In the genomic region with DNA sequence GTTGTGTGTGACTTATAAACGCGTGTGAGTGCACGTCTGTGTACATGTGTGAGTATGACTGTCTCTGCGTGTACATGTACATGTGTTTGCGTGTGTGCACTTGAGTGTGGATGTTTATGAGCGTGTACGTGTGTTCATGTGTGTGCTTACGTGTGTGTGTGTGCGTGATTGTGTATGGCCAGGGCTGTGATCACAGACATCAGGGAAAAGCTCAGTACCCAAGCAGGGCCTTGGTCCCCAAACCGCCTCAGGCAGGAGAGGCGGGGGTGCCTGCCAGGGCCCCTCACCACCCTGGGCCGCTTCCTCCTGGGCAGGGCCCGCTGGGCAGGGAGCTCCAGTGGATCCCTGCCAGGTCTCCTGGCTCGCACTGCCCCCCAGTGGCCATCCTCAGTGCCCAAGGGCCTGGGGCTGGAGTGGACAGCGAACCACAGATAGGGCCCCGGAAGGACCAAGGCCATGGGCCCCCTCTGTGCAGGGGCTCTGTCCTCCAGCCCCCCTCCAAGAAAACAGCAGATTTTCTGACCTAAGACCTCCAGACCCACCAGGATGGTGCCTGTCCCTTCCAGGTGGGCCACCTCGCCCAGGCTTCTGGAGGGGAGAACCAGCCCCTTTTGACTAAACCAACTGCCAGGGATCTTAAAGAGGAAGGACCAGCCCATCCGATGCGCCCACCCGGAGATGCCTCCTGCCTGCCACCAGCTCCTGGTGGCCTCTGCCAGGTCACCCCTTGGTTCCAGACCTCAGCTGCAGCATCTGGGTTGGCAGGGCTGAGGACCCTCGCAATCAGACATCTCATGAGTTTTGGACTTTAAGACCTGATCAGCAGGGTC, we compare ENCODE assay signal across 8 cellular contexts.
DNase-seq lines count a peak whose midpoint lies in the region; ATAC-seq and TF ChIP-seq lines count a peak whose summit lies in the region.

No MANE protein-coding gene starts in this region.

- TF ChIP-seq CTCF in osteoblast (IDR thresholded peaks at IDR 0.05; ENCODE audit: extremely low read depth, low read depth, low read length): peak; percentile 66

- H4K20me1 ChIP-seq in osteoblast (ENCODE audit: insufficient read depth, low read length): no peaks in the 10 kb centered on the region

- no peaks in the 10 kb centered on the region for H3K9me3 Mint-ChIP-seq in activated T-helper 1 cell treated with anti-CD3 and anti-CD28 coated beads, Interleukin-12 subunit alpha, Interleukin-12 subunit beta, Interleukin-2, Interleukin-4 antibody, amounts not matched to agents 30 ng/mL and 10 ng/mL and 1 ng/mL, durations not matched to agents 14 hours and 24 hours and 36 hours

- no peaks in the 10 kb centered on the region for H3K27me3 Mint-ChIP-seq in activated T-helper 1 cell treated with anti-CD3 and anti-CD28 coated beads, Interleukin-12 subunit alpha, Interleukin-12 subunit beta, Interleukin-2, Interleukin-4 antibody, amounts not matched to agents 30 ng/mL and 10 ng/mL and 1 ng/mL, durations not matched to agents 14 hours and 24 hours and 36 hours (ENCODE audit: insufficient read depth)

- peak; percentile 1 for DNase-seq in DMS153 treated with DMSO at 0.1 percent for 48 hours (lab: John Stamatoyannopoulos, UW; ENCODE audit: unreplicated experiment)
- no peak for DNase-seq in DMS153 (lab: John Stamatoyannopoulos, UW)
- peak; percentile 16 for DNase-seq in HPDE6-E6E7 (ENCODE audit: extremely low spot score)
- peak; percentile 47 for DNase-seq in SW480 (ENCODE audit: low spot score)
- DNase-seq in fibroblast of peridontal ligament (ENCODE audit: extremely low read depth): peak; percentile 3
- peak; percentile 99 for DNase-seq in osteoblast (ENCODE audit: insufficient read length, low spot score, missing footprints)
- DNase-seq in activated T-helper 1 cell treated with anti-CD3 and anti-CD28 coated beads, Interleukin-12 subunit alpha, Interleukin-12 subunit beta, Interleukin-2, Interleukin-4 antibody, amounts not matched to agents 30 ng/mL and 10 ng/mL and 1 ng/mL, durations not matched to agents 14 hours and 24 hours and 36 hours (ENCODE audit: low spot score): no peak

- no peaks in the 10 kb centered on the region for H3K36me3 ChIP-seq in osteoblast (ENCODE audit: insufficient read depth, low read length)

- no peaks in the 10 kb centered on the region for H3K4me1 ChIP-seq in osteoblast (ENCODE audit: insufficient read depth, low read length)

- H3K79me2 ChIP-seq in osteoblast (ENCODE audit: insufficient read depth, low read length): no peaks in the 10 kb centered on the region

- H3K9me3 ChIP-seq in osteoblast (ENCODE audit: low read depth, low read length): no peaks in the 10 kb centered on the region

- H3K27me3 ChIP-seq in osteoblast (ENCODE audit: insufficient read depth, low read length): peaks cover 8% of the 10 kb centered on the region

- intact Hi-C loops in activated T-helper 1 cell treated with anti-CD3 and anti-CD28 coated beads, Interleukin-12 subunit alpha, Interleukin-12 subunit beta, Interleukin-2, Interleukin-4 antibody, amounts not matched to agents 30 ng/mL and 10 ng/mL and 1 ng/mL, durations not matched to agents 14 hours and 24 hours and 36 hours (cut with micrococcal nuclease): loop anchor here (10.0 kb wide), 1 partner anchor 380 kb away; no protein-coding TSS in a partner anchor

- no peak overlapping the region for H3K4me3 ChIP-seq in osteoblast (ENCODE audit: insufficient read depth, low read length)

- H3K4me1 Mint-ChIP-seq in activated T-helper 1 cell treated with anti-CD3 and anti-CD28 coated beads, Interleukin-12 subunit alpha, Interleukin-12 subunit beta, Interleukin-2, Interleukin-4 antibody, amounts not matched to agents 30 ng/mL and 10 ng/mL and 1 ng/mL, durations not matched to agents 14 hours and 24 hours and 36 hours (ENCODE audit: low read depth): no peaks in the 10 kb centered on the region

- H2AFZ ChIP-seq in osteoblast (ENCODE audit: low read length): no peak overlapping the region

- no peak overlapping the region for H3K4me2 ChIP-seq in osteoblast (ENCODE audit: insufficient read depth, low read length)

- no peaks in the 10 kb centered on the region for H3K36me3 Mint-ChIP-seq in activated T-helper 1 cell treated with anti-CD3 and anti-CD28 coated beads, Interleukin-12 subunit alpha, Interleukin-12 subunit beta, Interleukin-2, Interleukin-4 antibody, amounts not matched to agents 30 ng/mL and 10 ng/mL and 1 ng/mL, durations not matched to agents 14 hours and 24 hours and 36 hours (ENCODE audit: low read depth)

- ATAC-seq in GM21528 (IDR thresholded peaks at IDR 0.05; ENCODE audit: low FRiP score, unreplicated experiment): no peak

- H3K27ac ChIP-seq in osteoblast (ENCODE audit: low read depth, low read length): no peak overlapping the region

- no peak overlapping the region for H3K27ac Mint-ChIP-seq in activated T-helper 1 cell treated with anti-CD3 and anti-CD28 coated beads, Interleukin-12 subunit alpha, Interleukin-12 subunit beta, Interleukin-2, Interleukin-4 antibody, amounts not matched to agents 30 ng/mL and 10 ng/mL and 1 ng/mL, durations not matched to agents 14 hours and 24 hours and 36 hours

- H3K4me3 Mint-ChIP-seq in activated T-helper 1 cell treated with anti-CD3 and anti-CD28 coated beads, Interleukin-12 subunit alpha, Interleukin-12 subunit beta, Interleukin-2, Interleukin-4 antibody, amounts not matched to agents 30 ng/mL and 10 ng/mL and 1 ng/mL, durations not matched to agents 14 hours and 24 hours and 36 hours: no peak overlapping the region

Comparison
In these comparisons a context has a peak if more than half of its experiments do, and no peak if none do; other contexts are left out.
1. DNase-seq: peak in DMS153 treated with DMSO at 0.1 percent for 48 hours (single experiment), HPDE6-E6E7 (single experiment), SW480 (single experiment), fibroblast of peridontal ligament (single experiment) and osteoblast (single experiment); none in DMS153 (single experiment) and activated T-helper 1 cell treated with anti-CD3 and anti-CD28 coated beads, Interleukin-12 subunit alpha, Interleukin-12 subunit beta, Interleukin-2, Interleukin-4 antibody, amounts not matched to agents 30 ng/mL and 10 ng/mL and 1 ng/mL, durations not matched to agents 14 hours and 24 hours and 36 hours (single experiment).